In genomic region chr5:6659941-6660684, GRCh38 we compare ENCODE assay signal across 1 cellular context.
TF ChIP-seq lines count a peak whose summit lies in the region.

No MANE protein-coding gene starts in this region.

TF ChIP-seq in GM12878, 131 proteins besides CTCF, POLR2A, EP300 and RAD21 (continues in another document):
- TF ChIP-seq SUPT20H (IDR thresholded peaks at IDR 0.05; ENCODE audit: borderline replicate concordance, control insufficient read depth, low read depth, low read length) (no peak), TBL1XR1 (IDR thresholded peaks at IDR 0.05; ENCODE audit: low read depth, low read length) (no peak), RELA (IDR thresholded peaks at IDR 0.05; ENCODE audit: borderline replicate concordance, partially characterized antibody) (no peak), CEBPZ (IDR thresholded peaks at IDR 0.05; ENCODE audit: low read depth, low read length) (no peak), BHLHE40 (IDR thresholded peaks at IDR 0.05; ENCODE audit: borderline replicate concordance in 1 of 2, low read depth in 2 of 2, low read length in 1 of 2) (no peak; a peak in 1 of 4 replicates), CHD4 (IDR thresholded peaks at IDR 0.05) (no peak), RELB (IDR thresholded peaks at IDR 0.05; ENCODE audit: low read depth) (no peak), TARDBP (IDR thresholded peaks at IDR 0.05; ENCODE audit: borderline replicate concordance) (no peak), IKZF2 (IDR thresholded peaks at IDR 0.05) (no peak), ATF7 (IDR thresholded peaks at IDR 0.05; ENCODE audit: low read depth) (peak; percentile 14; the same call in 1 of the 2 replicates), IKZF1 (conservative IDR thresholded peaks at IDR 0.05) (no peak), MEF2B (IDR thresholded peaks at IDR 0.05; ENCODE audit: partially characterized antibody, poor library complexity, severe bottlenecking) (no peak), SMAD1 (IDR thresholded peaks at IDR 0.05; ENCODE audit: low read depth, partially characterized antibody) (no peak), TCF7 (IDR thresholded peaks at IDR 0.05; ENCODE audit: borderline replicate concordance) (no peak), TCF3 (IDR thresholded peaks at IDR 0.05; ENCODE audit: borderline replicate concordance, insufficient read depth, low read depth, low read length) (0 out of 2 replicates have a peak, but pooled peaks have one; percentile 7), YY1 (IDR thresholded peaks at IDR 0.05; ENCODE audit: low read depth, low read length) (0 out of 2 replicates have a peak, but pooled peaks have one; percentile 9), NBN (IDR thresholded peaks at IDR 0.05) (no peak), CBX5 (IDR thresholded peaks at IDR 0.05; ENCODE audit: low read depth) (no peak), CREB1 (IDR thresholded peaks at IDR 0.05; ENCODE audit: low read depth) (peak; percentile 76), SREBF2 (IDR thresholded peaks at IDR 0.05; ENCODE audit: low read length) (no peak), POU2F2 (IDR thresholded peaks at IDR 0.05; ENCODE audit: borderline replicate concordance, low read depth, low read length) (no peak), KAT2A (conservative IDR thresholded peaks at IDR 0.05; ENCODE audit: control insufficient read depth, low read depth, low read length) (no peak), JUND (IDR thresholded peaks at IDR 0.05; ENCODE audit: low read depth, low read length) (no peak), GATAD2B (conservative IDR thresholded peaks at IDR 0.05; ENCODE audit: low read depth) (no peak), ZBTB11 (CRISPR knock-in tag; IDR thresholded peaks at IDR 0.05) (no peak), SUZ12 (IDR thresholded peaks at IDR 0.05; ENCODE audit: unreplicated experiment) (no peak), SMARCA5 (IDR thresholded peaks at IDR 0.05) (no peak), ZZZ3 (IDR thresholded peaks at IDR 0.05; ENCODE audit: control insufficient read depth, insufficient read length, low read depth) (no peak), RUNX3 (IDR thresholded peaks at IDR 0.05; ENCODE audit: low read length) (peak; percentile 41), ZNF592 (IDR thresholded peaks at IDR 0.05) (no peak), ATF3 (IDR thresholded peaks at IDR 0.05; ENCODE audit: borderline replicate concordance, extremely low read depth, low read depth, low read length) (no peak), FOXK2 (IDR thresholded peaks at IDR 0.05) (no peak), PKNOX1 (IDR thresholded peaks at IDR 0.05) (0 out of 2 replicates have a peak, but pooled peaks have one; percentile 32), MEF2A (IDR thresholded peaks at IDR 0.05; ENCODE audit: insufficient read depth, low read depth, low read length) (no peak), PAX5 (IDR thresholded peaks at IDR 0.05; ENCODE audit: borderline replicate concordance, low read depth, low read length) (peak; percentile 48; the same call in 1 of the 2 replicates), SREBF1 (IDR thresholded peaks at IDR 0.05; ENCODE audit: low read length) (no peak), LARP7 (IDR thresholded peaks at IDR 0.05) (no peak), EED (IDR thresholded peaks at IDR 0.05; ENCODE audit: low read depth) (no peak), ESRRA (IDR thresholded peaks at IDR 0.05; ENCODE audit: low read length) (no peak)
- TF ChIP-seq, protein P1, sequence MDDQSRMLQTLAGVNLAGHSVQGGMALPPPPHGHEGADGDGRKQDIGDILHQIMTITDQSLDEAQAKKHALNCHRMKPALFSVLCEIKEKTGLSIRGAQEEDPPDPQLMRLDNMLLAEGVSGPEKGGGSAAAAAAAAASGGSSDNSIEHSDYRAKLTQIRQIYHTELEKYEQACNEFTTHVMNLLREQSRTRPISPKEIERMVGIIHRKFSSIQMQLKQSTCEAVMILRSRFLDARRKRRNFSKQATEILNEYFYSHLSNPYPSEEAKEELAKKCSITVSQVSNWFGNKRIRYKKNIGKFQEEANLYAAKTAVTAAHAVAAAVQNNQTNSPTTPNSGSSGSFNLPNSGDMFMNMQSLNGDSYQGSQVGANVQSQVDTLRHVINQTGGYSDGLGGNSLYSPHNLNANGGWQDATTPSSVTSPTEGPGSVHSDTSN (IDR thresholded peaks at IDR 0.05; ENCODE audit: insufficient replicate concordance, low read depth, low read length) = no peak
- TF ChIP-seq, protein P2, sequence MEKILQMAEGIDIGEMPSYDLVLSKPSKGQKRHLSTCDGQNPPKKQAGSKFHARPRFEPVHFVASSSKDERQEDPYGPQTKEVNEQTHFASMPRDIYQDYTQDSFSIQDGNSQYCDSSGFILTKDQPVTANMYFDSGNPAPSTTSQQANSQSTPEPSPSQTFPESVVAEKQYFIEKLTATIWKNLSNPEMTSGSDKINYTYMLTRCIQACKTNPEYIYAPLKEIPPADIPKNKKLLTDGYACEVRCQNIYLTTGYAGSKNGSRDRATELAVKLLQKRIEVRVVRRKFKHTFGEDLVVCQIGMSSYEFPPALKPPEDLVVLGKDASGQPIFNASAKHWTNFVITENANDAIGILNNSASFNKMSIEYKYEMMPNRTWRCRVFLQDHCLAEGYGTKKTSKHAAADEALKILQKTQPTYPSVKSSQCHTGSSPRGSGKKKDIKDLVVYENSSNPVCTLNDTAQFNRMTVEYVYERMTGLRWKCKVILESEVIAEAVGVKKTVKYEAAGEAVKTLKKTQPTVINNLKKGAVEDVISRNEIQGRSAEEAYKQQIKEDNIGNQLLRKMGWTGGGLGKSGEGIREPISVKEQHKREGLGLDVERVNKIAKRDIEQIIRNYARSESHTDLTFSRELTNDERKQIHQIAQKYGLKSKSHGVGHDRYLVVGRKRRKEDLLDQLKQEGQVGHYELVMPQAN (conservative IDR thresholded peaks at IDR 0.05) = no peak
- TF ChIP-seq, protein P3, sequence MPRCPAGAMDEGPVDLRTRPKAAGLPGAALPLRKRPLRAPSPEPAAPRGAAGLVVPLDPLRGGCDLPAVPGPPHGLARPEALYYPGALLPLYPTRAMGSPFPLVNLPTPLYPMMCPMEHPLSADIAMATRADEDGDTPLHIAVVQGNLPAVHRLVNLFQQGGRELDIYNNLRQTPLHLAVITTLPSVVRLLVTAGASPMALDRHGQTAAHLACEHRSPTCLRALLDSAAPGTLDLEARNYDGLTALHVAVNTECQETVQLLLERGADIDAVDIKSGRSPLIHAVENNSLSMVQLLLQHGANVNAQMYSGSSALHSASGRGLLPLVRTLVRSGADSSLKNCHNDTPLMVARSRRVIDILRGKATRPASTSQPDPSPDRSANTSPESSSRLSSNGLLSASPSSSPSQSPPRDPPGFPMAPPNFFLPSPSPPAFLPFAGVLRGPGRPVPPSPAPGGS (IDR thresholded peaks at IDR 0.05; ENCODE audit: borderline replicate concordance, insufficient read depth, low read depth, low read length, poor library complexity, severe bottlenecking) = no peak
